ENCODE assay signal across 8 cellular contexts in genomic region chr17:35312790-35313711, GRCh38.
DNase-seq lines count a peak whose midpoint lies in the region; ATAC-seq, FAIRE-seq and TF ChIP-seq lines count a peak whose summit lies in the region.

No MANE protein-coding gene starts in this region.

- peaks cover 0 to 12% of the 10 kb centered on the region in 2 donors for H3K4me1 ChIP-seq in kidney (ENCODE audit: control insufficient read depth in 1 of 2, insufficient read depth in 1 of 2, low read depth in 1 of 2, low read length in 2 of 2)

- no peak for FAIRE-seq in kidney (lab: Jason Lieb, UNC)

- H3K36me3 Mint-ChIP-seq in central memory CD8-positive, alpha-beta T cell (ENCODE audit: insufficient read depth) = peaks cover 12% of the 10 kb centered on the region

- DNase-seq in EL (peak; percentile 67), HFF-Myc (ENCODE audit: extremely low read depth, low read depth) (peak; percentile 42), NCI-H2029 treated with DMSO at 0.1 percent for 48 hours (lab: John Stamatoyannopoulos, UW) (peak; percentile 46), kidney (peak; percentile 74)
- peak; percentile 76 to 93 for DNase-seq in central memory CD8-positive, alpha-beta T cell (ENCODE audit: low spot score in 2 of 2)
- peak; percentile 76 for DNase-seq in stimulated activated CD4-positive, alpha-beta T cell treated with anti-CD3 and anti-CD28 coated beads, Interleukin-15, amount 100 ng/mL, for 24 hours

- peak overlapping the region; percentile 96 for H3K27ac Mint-ChIP-seq in central memory CD8-positive, alpha-beta T cell (ENCODE audit: low read depth)

- no peaks in the 10 kb centered on the region for H3K9me3 Mint-ChIP-seq in central memory CD8-positive, alpha-beta T cell

- H3K4me3 Mint-ChIP-seq in central memory CD8-positive, alpha-beta T cell = peak overlapping the region; percentile 95

- no peaks in the 10 kb centered on the region for H3K36me3 ChIP-seq in kidney (ENCODE audit: control insufficient read depth in 1 of 2, insufficient read depth in 2 of 2, low read length in 2 of 2)

- H3K27me3 Mint-ChIP-seq in central memory CD8-positive, alpha-beta T cell = no peaks in the 10 kb centered on the region

- H3K4me1 Mint-ChIP-seq in central memory CD8-positive, alpha-beta T cell = peaks cover 59% of the 10 kb centered on the region

- intact Hi-C loops in kidney (cut with DNase I) = loop anchor here (5.0 kb wide), 1 partner anchor 224 kb away; the partner anchor contains the start of gene SLFN12L

- peak overlapping the region in 1 of 2 donors; percentile 31 for H3K9ac ChIP-seq in kidney (ENCODE audit: low read length in 2 of 2)

- ATAC-seq in central memory CD8-positive, alpha-beta T cell (replicated peaks; ENCODE audit: extremely low read depth, poor library complexity, severe bottlenecking) = peak; percentile 96
- no peak for ATAC-seq in GM18868 (IDR thresholded peaks at IDR 0.05; ENCODE audit: unreplicated experiment)

- H3K4me3 ChIP-seq in HFF-Myc (replicated peaks; ENCODE audit: low read depth, low read length) (no peak overlapping the region), WI38 (ENCODE audit: low read depth, low read length) (no peak overlapping the region), kidney (ENCODE audit: low read length in 2 of 2) (peak overlapping the region; percentile 22 to 42)

- no peaks in the 10 kb centered on the region for H3K9me3 ChIP-seq in kidney (ENCODE audit: control insufficient read depth in 1 of 2, low read length in 2 of 2)

- H3K27ac ChIP-seq in kidney (ENCODE audit: low read depth in 2 of 2, low read length in 2 of 2) = no peak overlapping the region

- peak; percentile 77 for TF ChIP-seq CTCF in HFF-Myc (IDR thresholded peaks at IDR 0.05; ENCODE audit: low read depth, low read length, missing control alignments)
- TF ChIP-seq CTCF in WI38 (IDR thresholded peaks at IDR 0.05; ENCODE audit: low read depth, low read length) = peak; percentile 68
- peak; percentile 72 for TF ChIP-seq CTCF in kidney (IDR thresholded peaks at IDR 0.05; ENCODE audit: borderline replicate concordance, extremely low read depth, insufficient read depth)

Comparison
In these comparisons a context has a peak if more than half of its experiments do, and no peak if none do; other contexts are left out.
1. H3K4me3 ChIP-seq: peak in kidney (2 of 2); none in HFF-Myc (single experiment) and WI38 (single experiment).
2. Peak in every context shown above with its lines, with median percentiles within 50 percentile points of each other: DNase-seq and CTCF ChIP-seq.